ENCODE assay signal across 9 cellular contexts in genomic region chr1:161037661-161038522, GRCh38. TPM values are rescaled to one million over a fixed set of nuclear protein-coding genes. Genes with fewer than 3 reads are reported as not detected.
A peak's percentile ranks its signal among the peaks of the same experiment; 100 is the strongest.
DNase-seq lines count a peak whose midpoint lies in the region; ATAC-seq, FAIRE-seq and TF ChIP-seq lines count a peak whose summit lies in the region.
"Had no signal": no experiment of that assay in that cellular context is flagged by ENCODE, and none has a peak within 500 bp of the region (broad histone marks: within the 10 kb centered on the region; RNA-seq: fewer than 3 reads in every experiment).

No MANE protein-coding gene starts in this region.

- no peaks in the 10 kb centered on the region for H3K27me3 Mint-ChIP-seq in CD4-positive, alpha-beta memory T cell
- no peaks in the 10 kb centered on the region for H3K27me3 Mint-ChIP-seq in natural killer cell treated with Interleukin-12 subunit alpha and Interleukin-12 subunit beta and Interleukin-15 and Interleukin-18, amount 100 ng/mL, for 72 hours

- peaks cover 0 to 13% of the 10 kb centered on the region in 2 experiments; a peak in 1 of 4 replicates for H3K79me2 ChIP-seq in H1 (ENCODE audit: control insufficient read depth in 1 of 2, insufficient read depth in 2 of 2, low read length in 2 of 2)

- no peak overlapping the region for H3K23ac ChIP-seq in H1 (ENCODE audit: insufficient read length)

- peak overlapping the region; percentile 54; the same call in 1 of the 2 replicates for H4K8ac ChIP-seq in H1 (ENCODE audit: extremely low read depth, insufficient read depth, low read length)

- H3K79me1 ChIP-seq in H1 (ENCODE audit: low read depth, low read length) = peaks cover 5% of the 10 kb centered on the region

- H3K4me3 Mint-ChIP-seq in CD4-positive, alpha-beta memory T cell = peak overlapping the region; percentile 87 to 95 (median 91)
- peak overlapping the region; percentile 89 for H3K4me3 Mint-ChIP-seq in natural killer cell treated with Interleukin-12 subunit alpha and Interleukin-12 subunit beta and Interleukin-15 and Interleukin-18, amount 100 ng/mL, for 72 hours

- H4K91ac ChIP-seq in H1 (replicated peaks; ENCODE audit: insufficient read length, low read length) = no peak overlapping the region

- peaks cover 41% of the 10 kb centered on the region for H3K4me1 ChIP-seq in CD4-positive, alpha-beta memory T cell (ENCODE audit: insufficient read depth, low read length)
- H3K4me1 ChIP-seq in H1 (replicated peaks in 1 of 4; ENCODE audit: control insufficient read depth in 3 of 4, insufficient read depth in 4 of 4, low read length in 3 of 4) (peaks cover 5 to 11% (median 8%) of the 10 kb centered on the region in 4 experiments; a peak in 6 of 7 replicates), HAP-1 (peaks cover 10% of the 10 kb centered on the region)

- H3K14ac ChIP-seq in H1 (ENCODE audit: insufficient read length) = no peak overlapping the region

- H3K4me1 Mint-ChIP-seq in CD4-positive, alpha-beta memory T cell = peaks cover 26 to 53% (median 35%) of the 10 kb centered on the region in 4 donors
- H3K4me1 Mint-ChIP-seq in natural killer cell treated with Interleukin-12 subunit alpha and Interleukin-12 subunit beta and Interleukin-15 and Interleukin-18, amount 100 ng/mL, for 72 hours (ENCODE audit: low read depth in 2 of 2) = peaks cover 25 to 27% of the 10 kb centered on the region in 2 donors

- H3K9me3 ChIP-seq in CD4-positive, alpha-beta memory T cell (ENCODE audit: control insufficient read depth in 1 of 2, low read length in 2 of 2) = no peaks in the 10 kb centered on the region
- H3K9me3 ChIP-seq in H1 (ENCODE audit: insufficient read depth in 2 of 2, low read depth in 1 of 2, low read length in 1 of 2) = no peaks in the 10 kb centered on the region
- H3K9me3 ChIP-seq in HAP-1 = no peaks in the 10 kb centered on the region

- H3K56ac ChIP-seq in H1 (replicated peaks; ENCODE audit: insufficient read length, low read depth, low read length) = peak overlapping the region; percentile 90

- no peak for TF ChIP-seq POLR2A in H1 (IDR thresholded peaks at IDR 0.05; ENCODE audit: control extremely low read depth in 1 of 2, low read depth in 2 of 2, low read length in 2 of 2)

- H2BK120ac ChIP-seq in H1 (replicated peaks; ENCODE audit: low read depth, low read length) = no peak overlapping the region

- CTCF ChIA-PET in CD4-positive, alpha-beta memory T cell (lab: Charles Lee; ENCODE audit: partially characterized antibody) = interaction anchor here (1.0 to 10.7 kb wide), 9 partner anchors 18 to 253 kb away, joined by 3 to 171 read pairs (median 3); partner anchors contain the start of genes ARHGAP30, F11R, KLHDC9 and NIT1
- CTCF ChIA-PET in H1 (lab: Charles Lee; ENCODE audit: partially characterized antibody) = interaction anchor here (1.1 to 6.7 kb wide), 6 partner anchors 16 to 144 kb away, joined by 3 to 73 read pairs (median 4); partner anchors contain the start of gene KLHDC9

- H4K20me1 ChIP-seq in H1 (replicated peaks in 1 of 2; ENCODE audit: control insufficient read depth in 1 of 2, insufficient read depth in 2 of 2, low read length in 2 of 2) = peaks cover 0 to 8% of the 10 kb centered on the region in 2 experiments

- H3K18ac ChIP-seq in H1 (ENCODE audit: extremely low read depth, low read length) = no peak overlapping the region; the same call in 1 of the 2 replicates

- H3K27me3 ChIP-seq in CD4-positive, alpha-beta memory T cell (ENCODE audit: insufficient read depth, low read length) = no peaks in the 10 kb centered on the region
- H3K27me3 ChIP-seq in H1 (replicated peaks in 1 of 4; ENCODE audit: control insufficient read depth in 3 of 4, extremely low read depth in 1 of 4, insufficient read depth in 3 of 4, low read length in 3 of 4) (no peaks in the 10 kb centered on the region), HAP-1 (ENCODE audit: low read depth) (no peaks in the 10 kb centered on the region)

- in situ Hi-C loops in HAP-1 (cut with MboI; ENCODE audit: low sequenced_read_pairs) = no loop called here

- no peak for TF ChIP-seq CTCF in H1 (IDR thresholded peaks at IDR 0.05; ENCODE audit: control extremely low read depth in 1 of 3, insufficient read depth in 1 of 3, low read depth in 1 of 3, low read length in 3 of 3)

- TF ChIP-seq RAD21 in H1 (IDR thresholded peaks at IDR 0.05 in 1 of 2, conservative IDR thresholded peaks at IDR 0.05 in 1 of 2; ENCODE audit: low read depth in 2 of 2, low read length in 2 of 2) = no peak

- H3K9ac ChIP-seq in H1 (replicated peaks in 1 of 4; ENCODE audit: extremely low read depth in 1 of 4, low read depth in 3 of 4, low read length in 3 of 4) = peak overlapping the region in 3 of 4 experiments; percentile 40 to 53 (median 47); a peak in 5 of 7 replicates

- H3K4ac ChIP-seq in H1 (replicated peaks; ENCODE audit: insufficient read length, low read depth, low read length) = no peak overlapping the region

- peak overlapping the region; percentile 83 for H3K27ac ChIP-seq in CD4-positive, alpha-beta memory T cell (ENCODE audit: low read depth, low read length)
- H3K27ac ChIP-seq in H1 (ENCODE audit: low read depth, low read length) = no peak overlapping the region

- WGBS in H1 (ENCODE audit: extremely low coverage in 1 of 2, insufficient coverage in 1 of 2, insufficient read length in 1 of 2, insufficient replicate concordance in 2 of 2, low coverage in 1 of 2, low lambda C conversion rate in 2 of 2, missing lambda C conversion rate in 1 of 2), 2 experiments = 33% methylated on average over 21 of the region's 21 CpGs; no CpG with 5 or more reads in 1 of the 2 experiments

- no peak for FAIRE-seq in H1 (lab: Jason Lieb, UNC)

- intact Hi-C loops in CD4-positive, alpha-beta memory T cell (cut with micrococcal nuclease) = loop anchor here (1.0 to 5.0 kb wide), 2 partner anchors 17 to 41 kb away; partner anchors contain the start of gene F11R

- H3K27ac Mint-ChIP-seq in CD4-positive, alpha-beta memory T cell = peak overlapping the region; percentile 89 to 99 (median 97)
- H3K27ac Mint-ChIP-seq in natural killer cell treated with Interleukin-12 subunit alpha and Interleukin-12 subunit beta and Interleukin-15 and Interleukin-18, amount 100 ng/mL, for 72 hours = peak overlapping the region in 1 of 2 donors; percentile 79

- H3K4me2 ChIP-seq in H1 (ENCODE audit: insufficient read depth in 1 of 2, low read depth in 2 of 2, low read length in 2 of 2) = peak overlapping the region; percentile 68 to 73

- no peak overlapping the region for H2BK12ac ChIP-seq in H1 (ENCODE audit: low read depth, low read length)

- POLR2A ChIA-PET in CD4-positive, alpha-beta memory T cell (lab: Charles Lee; ENCODE audit: partially characterized antibody) = interaction anchor here (1.0 to 21.2 kb wide), 14 partner anchors 10 to 409 kb away, joined by 3 to 602 read pairs (median 6); partner anchors contain the start of genes ARHGAP30, DEDD, F11R and KLHDC9
- POLR2A ChIA-PET in H1 (lab: Charles Lee; ENCODE audit: partially characterized antibody) = interaction anchor here (0.6 to 3.4 kb wide), 13 partner anchors 8 to 130 kb away, joined by 3 to 50 read pairs (median 5); partner anchors contain the start of genes F11R and USF1

- ATAC-seq in natural killer cell treated with Interleukin-12 subunit alpha and Interleukin-12 subunit beta and Interleukin-15 and Interleukin-18, amount 100 ng/mL, for 72 hours = no peak
- no peak for ATAC-seq in HG03520 (IDR thresholded peaks at IDR 0.05; ENCODE audit: unreplicated experiment)

- no peak overlapping the region for H2AK5ac ChIP-seq in H1 (ENCODE audit: low read depth, low read length)

- H3K9me3 Mint-ChIP-seq in CD4-positive, alpha-beta memory T cell = peaks cover 0 to 3% (median 0%) of the 10 kb centered on the region in 8 donors
- H3K9me3 Mint-ChIP-seq in natural killer cell treated with Interleukin-12 subunit alpha and Interleukin-12 subunit beta and Interleukin-15 and Interleukin-18, amount 100 ng/mL, for 72 hours = no peaks in the 10 kb centered on the region

- H4K5ac ChIP-seq in H1 (ENCODE audit: insufficient read length, low read depth, low read length) = peak overlapping the region; percentile 23

- TF ChIP-seq EP300 in H1 (IDR thresholded peaks at IDR 0.05; ENCODE audit: borderline replicate concordance in 1 of 2, low read depth in 2 of 2, low read length in 2 of 2) = no peak

- H2BK20ac ChIP-seq in H1 (ENCODE audit: low read length) = no peak overlapping the region

- H2AFZ ChIP-seq in H1 (ENCODE audit: low read length) = no peak overlapping the region

- H3K36me3 Mint-ChIP-seq in CD4-positive, alpha-beta memory T cell = peaks cover 22 to 39% of the 10 kb centered on the region in 2 donors
- peaks cover 12% of the 10 kb centered on the region for H3K36me3 Mint-ChIP-seq in natural killer cell treated with Interleukin-12 subunit alpha and Interleukin-12 subunit beta and Interleukin-15 and Interleukin-18, amount 100 ng/mL, for 72 hours

- no peak overlapping the region for H2BK15ac ChIP-seq in H1 (ENCODE audit: low read length)

- peaks cover 35% of the 10 kb centered on the region for H3K36me3 ChIP-seq in CD4-positive, alpha-beta memory T cell (ENCODE audit: insufficient read depth, low read length)
- H3K36me3 ChIP-seq in H1 (ENCODE audit: control insufficient read depth in 2 of 4, insufficient read depth in 4 of 4, low read length in 3 of 4) (peaks cover 24 to 34% (median 30%) of the 10 kb centered on the region in 4 experiments; a peak in 6 of 8 replicates), HAP-1 (replicated peaks) (peaks cover 34% of the 10 kb centered on the region)

- DNase-seq in CD4-positive, alpha-beta memory T cell = no peak
- DNase-seq in NCI-H2196 (lab: John Stamatoyannopoulos, UW; ENCODE audit: unreplicated experiment) (peak; percentile 13), H1 (ENCODE audit: low read depth in 1 of 2, low spot score in 2 of 2) (peak in 1 of 2 experiments; percentile 74), Kasumi-1 (lab: John Stamatoyannopoulos, UW) (no peak), HAP-1 (ENCODE audit: low spot score in 2 of 2) (no peak), NCI-H446 treated with DMSO at 0.1 percent for 48 hours (lab: John Stamatoyannopoulos, UW) (no peak)
- no peak for DNase-seq in natural killer cell treated with Interleukin-12 subunit alpha and Interleukin-12 subunit beta and Interleukin-15 and Interleukin-18, amount 100 ng/mL, for 72 hours (ENCODE audit: low spot score)

- no peak overlapping the region; the same call in 1 of the 2 replicates for H2BK5ac ChIP-seq in H1 (ENCODE audit: low read depth, low read length)

- peaks cover 3% of the 10 kb centered on the region; the same call in 1 of the 2 replicates for H3K23me2 ChIP-seq in H1 (ENCODE audit: low read depth, low read length)

- peak overlapping the region; percentile 65 to 96 for H3K4me3 ChIP-seq in CD4-positive, alpha-beta memory T cell (ENCODE audit: low read length in 2 of 2)
- peak overlapping the region; percentile 64 to 97 (median 85) for H3K4me3 ChIP-seq in H1 (ENCODE audit: extremely low read depth in 1 of 4, insufficient read depth in 2 of 4, low read depth in 3 of 4, low read length in 4 of 4)
- H3K4me3 ChIP-seq in HAP-1 = no peak overlapping the region

RNA-seq across cellular contexts. Expression of gene TSTD1, which starts 0.9 kb away (rescaled TPM):
- 10 to 100 TPM; 92.0 to 93.1 TPM for total RNA-seq in CD4-positive, alpha-beta memory T cell
- 100 to 1,000 TPM; 264 to 411 TPM for polyA plus RNA-seq in CD4-positive, alpha-beta memory T cell
- total RNA-seq in H1 (2021; fragmentation: NEBNext Ultra II Directional; extraction: Animal tissue kit (Norgen Biotek cat#: 25700)) = 60.4 and 60.9 TPM in 2 replicates
- polyA plus RNA-seq in H1 (2011; rRNA removed) = 314 and 360 TPM in 2 replicates
- polyA plus RNA-seq in H1 (2011; cell fraction: cytosol; rRNA removed) = 233 TPM
- polyA plus RNA-seq in H1 (2011; cell fraction: nucleus; rRNA removed) = 138 TPM
- 57.6 to 120 TPM (median 104 TPM) in 4 replicates for polyA plus RNA-seq in H1 (2012, experiment 1 of 2)
- polyA plus RNA-seq in H1 (2012, experiment 2 of 2) = 148 TPM
- 135 TPM for polyA plus RNA-seq in H1 (2013, experiment 1 of 2)
- polyA plus RNA-seq in H1 (2013, experiment 2 of 2) = 134 TPM
- 8.8 and 15.5 TPM in 2 replicates for polyA minus RNA-seq in H1 (2011; rRNA and poly(A)+ RNA removed)
- 20.8 TPM for polyA minus RNA-seq in H1 (2011; cell fraction: cytosol; rRNA and poly(A)+ RNA removed)
- 26.1 TPM for polyA minus RNA-seq in H1 (2011; cell fraction: nucleus; rRNA and poly(A)+ RNA removed)
- 10 to 100 TPM; 10.5 to 47.2 TPM for total RNA-seq in natural killer cell treated with Interleukin-12 subunit alpha and Interleukin-12 subunit beta and Interleukin-15 and Interleukin-18, amount 100 ng/mL, for 72 hours

RNA-seq across cellular contexts. Expression of gene USF1, which starts 7.9 kb away (rescaled TPM):
- 100 to 1,000 TPM; 101 to 102 TPM for total RNA-seq in CD4-positive, alpha-beta memory T cell
- 1 to 10 TPM; 1.4 to 5.9 TPM for polyA plus RNA-seq in CD4-positive, alpha-beta memory T cell
- total RNA-seq in H1 (2021; fragmentation: NEBNext Ultra II Directional; extraction: Animal tissue kit (Norgen Biotek cat#: 25700)) = 68.9 and 74.6 TPM in 2 replicates
- 45.7 and 50.3 TPM in 2 replicates for polyA plus RNA-seq in H1 (2011; rRNA removed)
- 44.0 TPM for polyA plus RNA-seq in H1 (2011; cell fraction: cytosol; rRNA removed)
- polyA plus RNA-seq in H1 (2011; cell fraction: nucleus; rRNA removed) = 137 TPM
- 48.6 to 69.9 TPM (median 68.1 TPM) in 4 replicates for polyA plus RNA-seq in H1 (2012, experiment 1 of 2)
- 51.8 TPM for polyA plus RNA-seq in H1 (2012, experiment 2 of 2)
- polyA plus RNA-seq in H1 (2013, experiment 1 of 2) = 31.1 TPM
- polyA plus RNA-seq in H1 (2013, experiment 2 of 2) = 31.4 TPM
- 133 and 196 TPM in 2 replicates for polyA minus RNA-seq in H1 (2011; rRNA and poly(A)+ RNA removed)
- polyA minus RNA-seq in H1 (2011; cell fraction: cytosol; rRNA and poly(A)+ RNA removed) = 47.3 TPM
- polyA minus RNA-seq in H1 (2011; cell fraction: nucleus; rRNA and poly(A)+ RNA removed) = 38.2 TPM
- 10 to 100 TPM; 72.2 to 77.4 TPM for total RNA-seq in natural killer cell treated with Interleukin-12 subunit alpha and Interleukin-12 subunit beta and Interleukin-15 and Interleukin-18, amount 100 ng/mL, for 72 hours

RNA-seq across cellular contexts. Expression of gene F11R, which starts 16.9 kb away (rescaled TPM):
- 10 to 100 TPM; 19.3 to 27.1 TPM for total RNA-seq in CD4-positive, alpha-beta memory T cell
- polyA plus RNA-seq in CD4-positive, alpha-beta memory T cell = 10 to 100 TPM; 15.9 to 33.2 TPM
- 143 and 159 TPM in 2 replicates for total RNA-seq in H1 (2021; fragmentation: NEBNext Ultra II Directional; extraction: Animal tissue kit (Norgen Biotek cat#: 25700))
- 170 and 200 TPM in 2 replicates for polyA plus RNA-seq in H1 (2011; rRNA removed)
- 209 TPM for polyA plus RNA-seq in H1 (2011; cell fraction: cytosol; rRNA removed)
- polyA plus RNA-seq in H1 (2011; cell fraction: nucleus; rRNA removed) = 263 TPM
- 95.6 to 141 TPM (median 108 TPM) in 4 replicates for polyA plus RNA-seq in H1 (2012, experiment 1 of 2)
- 73.5 TPM for polyA plus RNA-seq in H1 (2012, experiment 2 of 2)
- 109 TPM for polyA plus RNA-seq in H1 (2013, experiment 1 of 2)
- polyA plus RNA-seq in H1 (2013, experiment 2 of 2) = 126 TPM
- polyA minus RNA-seq in H1 (2011; rRNA and poly(A)+ RNA removed) = 478 and 502 TPM in 2 replicates
- polyA minus RNA-seq in H1 (2011; cell fraction: cytosol; rRNA and poly(A)+ RNA removed) = 112 TPM
- polyA minus RNA-seq in H1 (2011; cell fraction: nucleus; rRNA and poly(A)+ RNA removed) = 133 TPM
- 10 to 100 TPM; 11.0 to 25.9 TPM for total RNA-seq in natural killer cell treated with Interleukin-12 subunit alpha and Interleukin-12 subunit beta and Interleukin-15 and Interleukin-18, amount 100 ng/mL, for 72 hours

RNA-seq across cellular contexts. Expression of gene ARHGAP30, which starts 31.8 kb away (rescaled TPM):
- total RNA-seq in CD4-positive, alpha-beta memory T cell = 100 to 1,000 TPM; 222 to 226 TPM
- 100 to 1,000 TPM in 1 of 2 donors, 10 to 100 TPM in 1; 63.4 to 213 TPM for polyA plus RNA-seq in CD4-positive, alpha-beta memory T cell
- total RNA-seq in H1 (2021; fragmentation: NEBNext Ultra II Directional; extraction: Animal tissue kit (Norgen Biotek cat#: 25700)) = 0.39 and 0.40 TPM in 2 replicates
- 0.27 and 0.50 TPM in 2 replicates for polyA plus RNA-seq in H1 (2011; rRNA removed)
- 0.66 TPM for polyA plus RNA-seq in H1 (2011; cell fraction: cytosol; rRNA removed)
- 0.57 TPM for polyA plus RNA-seq in H1 (2011; cell fraction: nucleus; rRNA removed)
- 0.42 to 0.74 TPM (median 0.62 TPM) in 4 replicates for polyA plus RNA-seq in H1 (2012, experiment 1 of 2)
- polyA plus RNA-seq in H1 (2012, experiment 2 of 2) = 0.13 TPM
- 0.08 TPM for polyA plus RNA-seq in H1 (2013, experiment 1 of 2)
- 0.09 TPM for polyA plus RNA-seq in H1 (2013, experiment 2 of 2)
- 0.44 and 0.49 TPM in 2 replicates for polyA minus RNA-seq in H1 (2011; rRNA and poly(A)+ RNA removed)
- not detected for polyA minus RNA-seq in H1 (2011; cell fraction: cytosol; rRNA and poly(A)+ RNA removed)
- 0.30 TPM for polyA minus RNA-seq in H1 (2011; cell fraction: nucleus; rRNA and poly(A)+ RNA removed)
- 100 to 1,000 TPM; 217 to 250 TPM for total RNA-seq in natural killer cell treated with Interleukin-12 subunit alpha and Interleukin-12 subunit beta and Interleukin-15 and Interleukin-18, amount 100 ng/mL, for 72 hours
- total RNA-seq: glomerular endothelial cell had no signal

RNA-seq across cellular contexts. Expression of gene NECTIN4, which starts 51.5 kb away (rescaled TPM):
- not detected for total RNA-seq in CD4-positive, alpha-beta memory T cell
- not detected for polyA plus RNA-seq in CD4-positive, alpha-beta memory T cell
- total RNA-seq in H1 (2021; fragmentation: NEBNext Ultra II Directional; extraction: Animal tissue kit (Norgen Biotek cat#: 25700)) = 0.19 and 0.29 TPM in 2 replicates
- 0.71 and 0.86 TPM in 2 replicates for polyA plus RNA-seq in H1 (2011; rRNA removed)
- polyA plus RNA-seq in H1 (2011; cell fraction: cytosol; rRNA removed) = 1.4 TPM
- polyA plus RNA-seq in H1 (2011; cell fraction: nucleus; rRNA removed) = 0.16 TPM
- 0.69 to 0.89 TPM (median 0.76 TPM) in 4 replicates for polyA plus RNA-seq in H1 (2012, experiment 1 of 2)
- polyA plus RNA-seq in H1 (2012, experiment 2 of 2) = 0.31 TPM
- polyA plus RNA-seq in H1 (2013, experiment 1 of 2) = 0.18 TPM
- polyA plus RNA-seq in H1 (2013, experiment 2 of 2) = 0.11 TPM
- polyA minus RNA-seq in H1 (2011; rRNA and poly(A)+ RNA removed) = 0.95 and 1.2 TPM in 2 replicates
- polyA minus RNA-seq in H1 (2011; cell fraction: cytosol; rRNA and poly(A)+ RNA removed) = not detected
- polyA minus RNA-seq in H1 (2011; cell fraction: nucleus; rRNA and poly(A)+ RNA removed) = 0.80 TPM
- total RNA-seq in natural killer cell treated with Interleukin-12 subunit alpha and Interleukin-12 subunit beta and Interleukin-15 and Interleukin-18, amount 100 ng/mL, for 72 hours = not detected
